8 cellular contexts compared by ENCODE assay signal in the genomic region with DNA sequence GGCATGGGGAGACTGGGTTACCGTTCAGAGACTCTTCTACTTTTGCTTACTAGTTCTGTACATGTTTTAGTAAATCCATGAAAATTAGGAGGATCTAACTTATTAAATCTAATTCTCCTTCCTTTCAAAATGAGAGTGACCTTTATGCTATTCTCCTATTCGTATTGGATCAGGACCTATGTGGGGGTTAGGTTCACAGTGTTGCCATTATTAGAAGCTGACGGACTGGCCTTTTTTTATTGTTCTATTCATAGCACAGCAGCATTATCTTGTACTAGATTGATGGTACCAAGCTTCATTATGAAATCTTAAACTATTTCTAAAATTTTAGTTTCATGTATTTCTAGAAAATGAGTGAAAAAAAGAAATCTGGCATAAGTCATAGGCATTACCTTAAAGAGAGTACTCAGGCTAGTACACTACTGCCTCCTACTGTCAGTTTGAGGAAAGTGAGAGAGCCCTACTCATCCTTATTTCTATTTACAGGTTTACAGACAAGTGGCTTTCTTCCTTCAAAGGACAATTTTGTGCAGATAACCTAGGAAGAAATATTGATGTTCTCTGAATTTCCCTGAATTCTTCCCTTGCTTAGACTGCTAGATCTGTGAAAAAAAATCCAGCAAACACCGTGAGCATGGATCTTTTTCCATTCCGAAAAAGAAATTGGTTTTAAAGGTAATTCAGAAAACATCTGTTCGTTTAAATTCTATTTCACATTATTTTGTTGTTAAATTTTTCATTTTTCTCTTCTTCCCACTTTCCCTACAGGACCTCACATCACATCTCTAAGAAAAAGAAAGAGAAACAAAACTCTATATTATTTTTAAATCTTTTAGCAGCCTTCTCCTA.
DNase-seq lines count a peak whose midpoint lies in the region; ATAC-seq and TF ChIP-seq lines count a peak whose summit lies in the region.

No MANE protein-coding gene starts in this region.

- H4K20me1 ChIP-seq in PC-9 (ENCODE audit: insufficient read depth) = no peaks in the 10 kb centered on the region

- WGBS in endodermal cell (ENCODE audit: insufficient coverage in 1 of 2, insufficient read length in 1 of 2), 2 experiments = 56 to 90% methylated on average over 1 to 6 of the region's 6 CpGs
- 59 to 69% (median 65%) methylated on average over 6 of the region's 6 CpGs for WGBS in ovary, 3 donors

- BruUV-seq in PC-9 (replicated peaks; lab: Mats Ljungman, UMichigan) = no TSS peak

- TF ChIP-seq POLR2A in ovary (IDR thresholded peaks at IDR 0.05) = no peak

- no peaks in the 10 kb centered on the region for H3F3A ChIP-seq in PC-9 (ENCODE audit: insufficient read depth, low read depth)

- H3K79me2 ChIP-seq in PC-9 (ENCODE audit: low read depth) = no peaks in the 10 kb centered on the region

- no peak overlapping the region for H3K27ac Mint-ChIP-seq in endodermal cell

- POLR2A ChIA-PET in PC-9 (lab: Charles Lee; ENCODE audit: unreplicated experiment) = no interaction called here

- H3K4me1 Mint-ChIP-seq in endodermal cell = peaks cover 17% of the 10 kb centered on the region

- H3K36me3 ChIP-seq in PC-9 (ENCODE audit: low read depth) (no peaks in the 10 kb centered on the region), endodermal cell (ENCODE audit: control insufficient read depth, insufficient read depth, low read length) (peaks cover 10% of the 10 kb centered on the region), mucosa of descending colon (ENCODE audit: low read depth) (no peaks in the 10 kb centered on the region), ovary (no peaks in the 10 kb centered on the region)
- no peaks in the 10 kb centered on the region for H3K36me3 ChIP-seq in effector memory CD4-positive, alpha-beta T cell (ENCODE audit: control insufficient read depth, insufficient read depth, low read length)

- H3K27me3 Mint-ChIP-seq in endodermal cell (ENCODE audit: insufficient read depth) = no peaks in the 10 kb centered on the region

- no peak overlapping the region for H3K27ac ChIP-seq in PC-9
- H3K27ac ChIP-seq in endodermal cell (ENCODE audit: low read depth, low read length) = no peak overlapping the region
- no peak overlapping the region for H3K27ac ChIP-seq in ovary
- H3K27ac ChIP-seq in effector memory CD4-positive, alpha-beta T cell (ENCODE audit: insufficient read depth, low read length, poor library complexity, severe bottlenecking) = no peak overlapping the region

- no peak overlapping the region for H2AFZ ChIP-seq in PC-9

- no peaks in the 10 kb centered on the region for H3K36me3 Mint-ChIP-seq in endodermal cell (ENCODE audit: low read depth)

- no peak overlapping the region for H3K9ac ChIP-seq in endodermal cell (ENCODE audit: extremely low read depth, low read length, poor library complexity, severe bottlenecking)

- no peaks in the 10 kb centered on the region for H3K4me1 ChIP-seq in PC-9 (replicated peaks; ENCODE audit: insufficient read depth)
- H3K4me1 ChIP-seq in endodermal cell (ENCODE audit: control insufficient read depth, insufficient read depth, low read length) = peaks cover 3% of the 10 kb centered on the region
- H3K4me1 ChIP-seq in mucosa of descending colon (ENCODE audit: low read depth) = no peaks in the 10 kb centered on the region
- H3K4me1 ChIP-seq in ovary (ENCODE audit: insufficient read depth) = no peaks in the 10 kb centered on the region
- H3K4me1 ChIP-seq in effector memory CD4-positive, alpha-beta T cell (ENCODE audit: control insufficient read depth, insufficient read depth, low read length, poor library complexity, severe bottlenecking) = no peaks in the 10 kb centered on the region

- no peak overlapping the region for H3K4me3 Mint-ChIP-seq in endodermal cell

- H3K4me3 ChIP-seq in PC-9 (no peak overlapping the region), endodermal cell (ENCODE audit: low read length) (no peak overlapping the region), mucosa of descending colon (no peak overlapping the region), ovary (no peak overlapping the region)
- H3K4me3 ChIP-seq in effector memory CD4-positive, alpha-beta T cell (ENCODE audit: insufficient read depth, low read depth, low read length, poor library complexity, severe bottlenecking) = no peak overlapping the region

- TF ChIP-seq EP300 in ovary (IDR thresholded peaks at IDR 0.05) = no peak

- peak; percentile 24 for DNase-seq in DMS114 treated with DMSO at 0.1 percent for 48 hours (lab: John Stamatoyannopoulos, UW; ENCODE audit: unreplicated experiment)
- DNase-seq in PC-9 = no peak
- DNase-seq in endodermal cell = no peak
- peak in 1 of 3 donors; percentile 38 for DNase-seq in mucosa of descending colon
- DNase-seq in ovary = no peak
- no peak for DNase-seq in effector memory CD4-positive, alpha-beta T cell

- H3K9me3 ChIP-seq in PC-9 (ENCODE audit: insufficient read depth, low read depth) (no peaks in the 10 kb centered on the region), endodermal cell (ENCODE audit: control insufficient read depth, low read length) (peaks cover 4% of the 10 kb centered on the region), mucosa of descending colon (no peaks in the 10 kb centered on the region), ovary (no peaks in the 10 kb centered on the region)
- no peaks in the 10 kb centered on the region for H3K9me3 ChIP-seq in effector memory CD4-positive, alpha-beta T cell (ENCODE audit: control insufficient read depth, low read length)

- TF ChIP-seq CTCF in PC-9 (conservative IDR thresholded peaks at IDR 0.05) (peak; percentile 69), endodermal cell (conservative IDR thresholded peaks at IDR 0.05) (peak; percentile 99), mucosa of descending colon (IDR thresholded peaks at IDR 0.05) (peak; percentile 42), ovary (IDR thresholded peaks at IDR 0.05) (no peak)

- intact Hi-C loops in PC-9 (cut with micrococcal nuclease; ENCODE audit: unreplicated experiment) = loop anchor here (10.0 kb wide), 1 partner anchor 283 kb away; no protein-coding TSS in a partner anchor
- intact Hi-C loops in mucosa of descending colon (cut with DNase I, micrococcal nuclease) = loop anchor here in 1 of 2 donors (5.0 kb wide), 1 partner anchor 286 kb away; no protein-coding TSS in a partner anchor
- intact Hi-C loops in ovary (cut with DNase I) = no loop called here

- H3K9me2 ChIP-seq in PC-9 (ENCODE audit: insufficient read depth) = no peaks in the 10 kb centered on the region

- H3K27me3 ChIP-seq in PC-9 (ENCODE audit: insufficient read depth, low read depth) = no peaks in the 10 kb centered on the region
- H3K27me3 ChIP-seq in endodermal cell (ENCODE audit: control insufficient read depth, insufficient read depth, low read length, poor library complexity, severe bottlenecking) = no peaks in the 10 kb centered on the region
- H3K27me3 ChIP-seq in ovary = no peaks in the 10 kb centered on the region
- no peaks in the 10 kb centered on the region for H3K27me3 ChIP-seq in effector memory CD4-positive, alpha-beta T cell (replicated peaks; ENCODE audit: control insufficient read depth, insufficient read depth, low read length, poor library complexity, severe bottlenecking)

- peak; percentile 56 for ATAC-seq in GM19438 (IDR thresholded peaks at IDR 0.05; ENCODE audit: low read depth, unreplicated experiment)
- ATAC-seq in HG03558 (IDR thresholded peaks at IDR 0.05; ENCODE audit: extremely low read depth, unreplicated experiment) = peak; percentile 53
- peak; percentile 67 for ATAC-seq in mucosa of descending colon

- CTCF ChIA-PET in PC-9 (lab: Charles Lee) = no interaction called here

- no peak overlapping the region for H3K4me2 ChIP-seq in PC-9

- no peaks in the 10 kb centered on the region for H3K9me3 Mint-ChIP-seq in endodermal cell

Comparison
In these comparisons a context has a peak if more than half of its experiments do, and no peak if none do; other contexts are left out.
1. CTCF ChIP-seq: peak in PC-9 (single experiment), endodermal cell (single experiment) and mucosa of descending colon (single experiment); none in ovary (0 of 3).
2. Peak in every context shown above with its lines, with median percentiles within 50 percentile points of each other: ATAC-seq.